21 cellular contexts compared by ENCODE assay signal in genomic region chr15:69530234-69530633, GRCh38.
DNase-seq lines count a peak whose midpoint lies in the region; ATAC-seq, FAIRE-seq and TF ChIP-seq lines count a peak whose summit lies in the region.
"Had no signal": no experiment of that assay in that cellular context is flagged by ENCODE, and none has a peak within 500 bp of the region (broad histone marks: within the 10 kb centered on the region; RNA-seq: fewer than 3 reads in every experiment).

No MANE protein-coding gene starts in this region.

- H3K9me3 ChIP-seq in HAP-1 (peaks cover 3% of the 10 kb centered on the region; the same call in 1 of the 2 replicates), astrocyte (ENCODE audit: insufficient read depth, low read depth, low read length) (peaks cover 8% of the 10 kb centered on the region), thyroid gland (no peaks in the 10 kb centered on the region)
- H3K9me3 ChIP-seq: A549, BE2C, SK-N-SH had no signal

- DNase-seq in HAP-1 (ENCODE audit: low spot score in 2 of 2) (peak; percentile 68 to 78), astrocyte (ENCODE audit: low read depth) (no peak), islet precursor cell (peak; percentile 50), posterior vena cava (ENCODE audit: low spot score) (peak; percentile 35), NCI-H187 treated with DMSO at 0.1 percent for 48 hours (lab: John Stamatoyannopoulos, UW) (no peak), thyroid gland (no peak)
- DNase-seq: BE2C; CD4-positive, CD25-positive, alpha-beta regulatory T cell; COR-L47; DMS79; Kasumi-1; NCI-H1694; NCI-H2081 treated with DMSO at 0.1 percent for 48 hours; NCI-H446; NCI-H526 treated with DMSO at 0.1 percent for 48 hours; SHP77; SK-N-SH had no signal

- no peak overlapping the region for H3K27ac ChIP-seq in astrocyte (ENCODE audit: low read depth, low read length)
- no peak overlapping the region for H3K27ac ChIP-seq in thyroid gland

- TF ChIP-seq CTCF in astrocyte (IDR thresholded peaks at IDR 0.05; ENCODE audit: insufficient read depth, low read depth, low read length) (no peak), thyroid gland (IDR thresholded peaks at IDR 0.05) (no peak)

- in situ Hi-C loops in HAP-1 (cut with MboI; ENCODE audit: low sequenced_read_pairs), result no loop called here

- H3K27me3 Mint-ChIP-seq in astrocyte (ENCODE audit: low read depth, unreplicated experiment), result peaks cover 31% of the 10 kb centered on the region

- FAIRE-seq in astrocyte (lab: Jason Lieb, UNC), result no peak
- FAIRE-seq: A549 had no signal

- peaks cover 19% of the 10 kb centered on the region for H3K4me1 Mint-ChIP-seq in astrocyte (ENCODE audit: low read depth, unreplicated experiment)
- H3K4me1 Mint-ChIP-seq: CD4-positive, CD25-positive, alpha-beta regulatory T cell; IgD-negative memory B cell had no signal

- peaks cover 65% of the 10 kb centered on the region for H3K4me1 ChIP-seq in HAP-1
- H3K4me1 ChIP-seq in astrocyte (ENCODE audit: insufficient read depth, low read length), result peaks cover 22% of the 10 kb centered on the region
- H3K4me1 ChIP-seq in thyroid gland, result no peaks in the 10 kb centered on the region
- H3K4me1 ChIP-seq: BE2C had no signal

- H3K4me2 ChIP-seq in astrocyte (ENCODE audit: low read length), result no peak overlapping the region
- H3K4me2 ChIP-seq: A549, SK-N-SH had no signal

- no peaks in the 10 kb centered on the region for H3K36me3 Mint-ChIP-seq in astrocyte (ENCODE audit: low read depth, unreplicated experiment)
- H3K36me3 Mint-ChIP-seq: CD4-positive, CD25-positive, alpha-beta regulatory T cell; IgD-negative memory B cell had no signal

- ATAC-seq in GM18505 (IDR thresholded peaks at IDR 0.05; ENCODE audit: unreplicated experiment) (no peak), GM21447 (IDR thresholded peaks at IDR 0.05; ENCODE audit: unreplicated experiment) (no peak)

- no peaks in the 10 kb centered on the region for H3K36me3 ChIP-seq in HAP-1 (replicated peaks)
- H3K36me3 ChIP-seq in astrocyte (ENCODE audit: insufficient read depth, low read length), result no peaks in the 10 kb centered on the region
- no peaks in the 10 kb centered on the region for H3K36me3 ChIP-seq in thyroid gland
- H3K36me3 ChIP-seq: BE2C had no signal

- WGBS in thyroid gland, 2 donors, result 63 to 64% methylated on average over 5 of the region's 5 CpGs

- H3K4me3 Mint-ChIP-seq in astrocyte (ENCODE audit: unreplicated experiment), result no peak overlapping the region
- H3K4me3 Mint-ChIP-seq: CD4-positive, CD25-positive, alpha-beta regulatory T cell had no signal

- no peaks in the 10 kb centered on the region for H3K27me3 ChIP-seq in HAP-1 (ENCODE audit: low read depth)
- H3K27me3 ChIP-seq in astrocyte (ENCODE audit: insufficient read depth, low read length), result peaks cover 11% of the 10 kb centered on the region
- H3K27me3 ChIP-seq in thyroid gland, result no peaks in the 10 kb centered on the region
- H3K27me3 ChIP-seq: BE2C had no signal

- peak overlapping the region; percentile 62 for H3K27ac Mint-ChIP-seq in astrocyte (ENCODE audit: unreplicated experiment)
- H3K27ac Mint-ChIP-seq: CD4-positive, CD25-positive, alpha-beta regulatory T cell had no signal

- no peak overlapping the region for H2AFZ ChIP-seq in astrocyte (ENCODE audit: low read depth, low read length)

- intact Hi-C loops in posterior vena cava (cut with DNase I), result loop anchor here in 1 of 2 donors (5.0 kb wide), 1 partner anchor 1617 kb away; no protein-coding TSS in a partner anchor
- intact Hi-C loops in thyroid gland (cut with DNase I), result no loop called here

- no peaks in the 10 kb centered on the region for H4K20me1 ChIP-seq in astrocyte (ENCODE audit: insufficient read depth, low read length)

- H3K9ac ChIP-seq in astrocyte (ENCODE audit: low read length), result no peak overlapping the region
- H3K9ac ChIP-seq: SK-N-SH had no signal

- H3K4me3 ChIP-seq in HAP-1 (no peak overlapping the region), astrocyte (ENCODE audit: insufficient read depth, low read depth, low read length) (no peak overlapping the region), thyroid gland (replicated peaks in 1 of 3) (no peak overlapping the region)
- H3K4me3 ChIP-seq: A549 had no signal

- no peak for TF ChIP-seq POLR2A in thyroid gland (IDR thresholded peaks at IDR 0.05)
- TF ChIP-seq POLR2A in GM18505 (IDR thresholded peaks at IDR 0.05; ENCODE audit: borderline replicate concordance, extremely low read depth, insufficient read depth, insufficient read length), result no peak

- H3K9me3 Mint-ChIP-seq in astrocyte (ENCODE audit: unreplicated experiment), result no peaks in the 10 kb centered on the region
- H3K9me3 Mint-ChIP-seq: CD4-positive, CD25-positive, alpha-beta regulatory T cell had no signal

- H3K79me2 ChIP-seq in astrocyte (ENCODE audit: insufficient read depth, low read length), result no peaks in the 10 kb centered on the region

Comparison
In these comparisons a context has a peak if more than half of its experiments do, and no peak if none do; other contexts are left out.
1. DNase-seq: peak in HAP-1 (2 of 2), islet precursor cell (single experiment) and posterior vena cava (single experiment); none in astrocyte (single experiment), NCI-H187 treated with DMSO at 0.1 percent for 48 hours (single experiment) and thyroid gland (0 of 2).